In the genomic region with DNA sequence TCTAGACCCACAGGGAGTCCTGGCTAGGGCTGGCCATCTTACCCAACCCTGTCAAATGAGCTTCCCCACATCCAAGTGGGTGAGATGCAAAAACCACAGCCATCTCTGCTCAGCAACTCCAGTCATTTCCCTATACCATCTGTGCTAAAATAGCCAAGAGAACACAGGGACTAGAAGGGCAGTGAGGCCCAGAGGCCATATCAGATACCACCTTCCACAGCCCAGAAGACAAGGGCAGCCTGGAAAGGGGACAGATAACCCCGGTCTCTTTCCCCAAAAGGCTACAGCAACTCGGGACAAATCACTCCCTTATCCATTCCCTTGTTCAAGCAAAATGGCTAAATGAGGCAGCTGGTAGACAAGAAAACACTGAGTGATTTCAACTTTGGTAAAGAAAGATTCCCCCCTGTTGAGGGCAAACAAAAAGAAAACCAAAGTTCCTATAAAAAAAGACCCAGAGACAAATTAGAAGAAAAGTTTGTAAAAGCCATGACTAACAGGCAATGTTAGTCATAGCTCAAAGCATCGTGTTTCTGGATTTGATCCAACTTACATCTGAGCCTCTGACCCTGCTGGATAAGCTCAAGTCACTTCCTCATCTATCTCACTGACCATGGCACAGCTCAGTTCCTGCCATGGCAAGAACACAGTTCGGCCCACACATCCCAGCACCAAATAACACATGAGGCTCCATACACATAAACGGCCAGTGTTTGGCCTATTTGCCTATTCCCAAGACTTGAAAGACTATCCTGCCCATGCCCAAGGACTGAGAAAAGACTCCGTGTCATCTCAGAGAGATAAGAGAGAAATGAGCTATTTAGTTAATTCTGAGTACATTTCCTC, we compare ENCODE assay signal across 9 cellular contexts. TPM values are rescaled to one million over a fixed set of nuclear protein-coding genes. Genes with fewer than 3 reads are reported as not detected.
DNase-seq lines count a peak whose midpoint lies in the region; ATAC-seq and TF ChIP-seq lines count a peak whose summit lies in the region.
"Had no signal": no experiment of that assay in that cellular context is flagged by ENCODE, and none has a peak within 500 bp of the region (broad histone marks: within the 10 kb centered on the region; RNA-seq: fewer than 3 reads in every experiment).

No MANE protein-coding gene starts in this region.

- H3K27ac ChIP-seq in PC-3 (ENCODE audit: low read length): peak overlapping the region; percentile 95
- H3K27ac ChIP-seq: cardiac muscle cell had no signal

- peak; percentile 96 for DNase-seq in EH (ENCODE audit: low read depth)
- DNase-seq in PC-3: peak; percentile 99
- peak; percentile 93 for DNase-seq in epithelial cell of proximal tubule (ENCODE audit: low read depth)
- peak; percentile 56 for DNase-seq in pons (ENCODE audit: low spot score)
- no peak for DNase-seq in KG1 (lab: John Stamatoyannopoulos, UW)
- no peak for DNase-seq in BE2C

- peaks cover 65% of the 10 kb centered on the region for H4K20me1 ChIP-seq in PC-3 (ENCODE audit: low read length)

- no peak for TF ChIP-seq CTCF in PC-3 (conservative IDR thresholded peaks at IDR 0.05; ENCODE audit: low read depth, low read length)
- TF ChIP-seq CTCF in epithelial cell of proximal tubule (conservative IDR thresholded peaks at IDR 0.05; ENCODE audit: low read depth, low read length): no peak
- TF ChIP-seq CTCF in BE2C (IDR thresholded peaks at IDR 0.05; ENCODE audit: low read depth, low read length): no peak

- intact Hi-C loops in PC-3 (cut with micrococcal nuclease): no loop called here

- no peak overlapping the region for H2AFZ ChIP-seq in PC-3 (ENCODE audit: low read length)

- H3K9me3 ChIP-seq in PC-3 (ENCODE audit: low read length): no peaks in the 10 kb centered on the region
- H3K9me3 ChIP-seq in BE2C: no peaks in the 10 kb centered on the region

- H3K27me3 ChIP-seq in PC-3 (ENCODE audit: low read length) (no peaks in the 10 kb centered on the region), BE2C (no peaks in the 10 kb centered on the region)
- H3K27me3 ChIP-seq: cardiac muscle cell had no signal

- H3K4me1 ChIP-seq in PC-3 (ENCODE audit: insufficient read depth, low read length): peaks cover 76% of the 10 kb centered on the region
- H3K4me1 ChIP-seq in BE2C: no peaks in the 10 kb centered on the region; the same call in none of the 2 replicates

- H3K9ac ChIP-seq in PC-3 (ENCODE audit: low read length): peak overlapping the region; percentile 93

- H3K36me3 ChIP-seq in PC-3 (ENCODE audit: low read depth, low read length) (peaks cover 64% of the 10 kb centered on the region), BE2C (no peaks in the 10 kb centered on the region)
- H3K36me3 ChIP-seq: cardiac muscle cell had no signal

- POLR2A ChIA-PET in PC-3 (lab: Charles Lee; ENCODE audit: unreplicated experiment): interaction anchor here (0.5 to 1.6 kb wide), 6 partner anchors 18 to 1930 kb away, joined by 3 to 12 read pairs (median 4); partner anchors contain the start of genes G0S2 and SLC30A1

- H3K4me2 ChIP-seq in PC-3 (ENCODE audit: low read length): peak overlapping the region; percentile 97

- H3K9me2 ChIP-seq in PC-3 (replicated peaks; ENCODE audit: low read length): no peaks in the 10 kb centered on the region

- no peak for TF ChIP-seq POLR2A in GM18505 (IDR thresholded peaks at IDR 0.05; ENCODE audit: borderline replicate concordance, extremely low read depth, insufficient read depth, insufficient read length)

- CTCF ChIA-PET in PC-3 (lab: Charles Lee): interaction anchor here (0.6 kb wide), 1 partner anchor 36 kb away, joined by 3 read pairs; no protein-coding TSS in a partner anchor

- peaks cover 94% of the 10 kb centered on the region for H3K79me2 ChIP-seq in PC-3 (ENCODE audit: low read length)

- H3K4me3 ChIP-seq in PC-3 (ENCODE audit: low read length) (peak overlapping the region; percentile 82), epithelial cell of proximal tubule (ENCODE audit: low read depth, low read length) (peak overlapping the region; percentile 19), BE2C (ENCODE audit: low read depth, low read length) (no peak overlapping the region)
- H3K4me3 ChIP-seq: cardiac muscle cell had no signal

- H3F3A ChIP-seq in PC-3 (ENCODE audit: low read length, unreplicated experiment): peaks cover 24% of the 10 kb centered on the region

- BruUV-seq in PC-3 (replicated peaks; lab: Mats Ljungman, UMichigan): no TSS peak

- ATAC-seq in PC-3: peak; percentile 50
- no peak for ATAC-seq in GM18505 (IDR thresholded peaks at IDR 0.05; ENCODE audit: unreplicated experiment)
- ATAC-seq in GM21526 (IDR thresholded peaks at IDR 0.05; ENCODE audit: low FRiP score, unreplicated experiment): no peak

RNA-seq across cellular contexts. Expression of gene LAMB3, which starts 3.1 kb away (rescaled TPM):
- total RNA-seq in PC-3 (2014; rRNA removed): 473 and 650 TPM in 2 replicates
- 65.5 and 72.0 TPM in 2 replicates for total RNA-seq in epithelial cell of proximal tubule
- polyA plus RNA-seq in BE2C (2012; ENCODE audit: insufficient read depth, insufficient read length, low read depth): 0.26 TPM

RNA-seq across cellular contexts. Expression of gene G0S2, which starts 26.1 kb away (rescaled TPM):
- total RNA-seq in PC-3 (2014; rRNA removed) (620 and 723 TPM in 2 replicates), epithelial cell of proximal tubule (12.9 and 41.0 TPM in 2 replicates)
- polyA plus RNA-seq in BE2C (2012; ENCODE audit: insufficient read depth, insufficient read length, low read depth): 1.5 TPM

RNA-seq across cellular contexts. Expression of gene HSD11B1, which starts 55.5 kb away (rescaled TPM):
- not detected in 2 replicates for total RNA-seq in PC-3 (2014; rRNA removed)
- 0.75 TPM in 1 of 2 replicates, not detected in the other for total RNA-seq in epithelial cell of proximal tubule
- not detected for polyA plus RNA-seq in BE2C (2012; ENCODE audit: insufficient read depth, insufficient read length, low read depth)
- total RNA-seq: cardiac muscle cell had no signal
- polyA plus RNA-seq: cardiac muscle cell had no signal

Comparison
In these comparisons a context has a peak if more than half of its experiments do, and no peak if none do; other contexts are left out.
1. DNase-seq: peak in EH (single experiment), PC-3 (single experiment), epithelial cell of proximal tubule (single experiment) and pons (single experiment); none in KG1 (single experiment) and BE2C (single experiment).
2. RNA of gene G0S2, which starts 26.1 kb away (total RNA-seq): 620 to 723 TPM in PC-3; 12.9 to 41.0 TPM in epithelial cell of proximal tubule; every median in the first group is over 10 times any median in the second.